Comparison of ENCODE assay signal across 1 cellular context in the genomic region with DNA sequence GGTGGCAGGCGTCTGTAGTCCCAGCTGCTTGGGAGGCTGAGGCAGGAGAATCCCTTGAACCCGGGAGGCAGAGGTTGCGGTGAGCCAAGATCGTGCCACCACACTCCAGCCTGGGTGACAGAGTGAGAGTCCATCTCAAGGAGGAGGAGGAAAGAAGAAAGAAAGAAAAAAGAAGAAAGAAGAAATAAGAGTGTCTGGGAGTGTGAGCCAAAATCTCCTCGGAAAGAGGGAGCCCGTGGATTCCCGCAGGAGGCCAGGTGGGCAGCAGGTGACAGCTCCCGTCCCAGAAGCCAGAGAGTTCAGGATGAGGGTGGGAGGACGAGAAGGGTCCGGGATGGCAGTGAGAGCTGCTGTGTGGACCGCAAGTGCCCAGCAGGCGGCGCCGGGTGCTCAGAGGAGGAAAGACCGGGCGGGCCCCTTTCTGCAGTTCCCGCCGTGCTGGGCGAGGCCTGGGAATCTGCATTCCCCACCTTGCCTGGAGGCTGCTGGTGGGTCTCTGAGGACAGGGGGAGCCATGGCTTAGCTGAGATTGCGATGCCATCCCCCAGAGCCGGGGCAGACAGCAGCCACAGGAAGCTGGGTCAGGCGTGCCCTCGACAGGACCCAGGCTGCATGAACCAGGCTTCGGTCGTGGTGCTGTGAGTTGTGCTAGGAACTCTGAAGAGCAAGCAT.
TF ChIP-seq lines count a peak whose summit lies in the region.

No MANE protein-coding gene starts in this region.

TF ChIP-seq in SK-N-SH treated with all-trans-retinoic acid at 6 μM for 48 hours, 23 proteins besides CTCF, POLR2A, EP300 and RAD21 (continued from another document):
- TF ChIP-seq POU6F1 (CRISPR knock-in tag; IDR thresholded peaks at IDR 0.05; ENCODE audit: borderline replicate concordance, low read depth), result no peak
TF ChIP-seq in SK-N-SH treated with all-trans-retinoic acid at 6 μM for 48 hours: peak in this region for 0.
